In the genomic region with DNA sequence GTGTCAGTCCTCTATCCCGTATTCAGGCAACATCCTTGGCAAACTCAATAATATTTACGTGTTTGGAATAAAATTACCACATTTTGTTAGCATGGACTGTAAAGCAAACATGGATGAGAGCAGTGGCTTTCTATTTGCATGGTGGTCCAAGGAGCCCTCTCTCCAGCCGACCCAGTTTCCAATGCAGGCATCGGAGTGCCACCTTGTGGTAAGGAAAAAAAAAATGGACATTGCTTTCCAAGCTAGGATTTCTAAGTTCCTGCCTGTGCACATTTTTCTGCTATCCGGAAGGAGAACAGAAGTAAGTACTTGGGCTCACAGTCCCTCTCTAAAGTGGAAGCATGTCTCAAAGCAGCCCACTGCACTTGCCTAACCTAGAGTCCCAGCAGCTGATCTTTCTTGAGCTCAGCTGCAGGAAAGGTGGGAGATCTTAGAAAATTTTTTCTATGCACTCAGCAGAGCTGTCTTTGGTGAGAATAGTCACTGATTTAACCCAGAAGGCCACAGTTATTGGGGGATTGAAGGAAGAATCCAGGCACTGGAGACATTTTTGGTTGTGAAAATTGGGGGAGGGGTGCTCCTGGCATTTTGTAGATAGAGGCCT, we compare ENCODE assay signal across 8 cellular contexts. TPM values are rescaled to one million over a fixed set of nuclear protein-coding genes. Genes with fewer than 3 reads are reported as not detected.
DNase-seq lines count a peak whose midpoint lies in the region; ATAC-seq and TF ChIP-seq lines count a peak whose summit lies in the region.

No MANE protein-coding gene starts in this region.

- no peak for ATAC-seq in HG03565 (IDR thresholded peaks at IDR 0.05; ENCODE audit: unreplicated experiment)

- TF ChIP-seq CTCF in epithelial cell of proximal tubule (conservative IDR thresholded peaks at IDR 0.05; ENCODE audit: low read depth, low read length): peak; percentile 67

- H3K4me3 ChIP-seq in epithelial cell of proximal tubule (ENCODE audit: low read depth, low read length): no peak overlapping the region

- DNase-seq in SIG-M5 treated with dmso at 0.1 percent for 504 hours (lab: John Stamatoyannopoulos, UW; ENCODE audit: unreplicated experiment) (peak; percentile 17), SIG-M5 (lab: John Stamatoyannopoulos, UW) (no peak), NCI-H774 (lab: John Stamatoyannopoulos, UW) (peak; percentile 1), epithelial cell of proximal tubule (ENCODE audit: low read depth) (no peak), superior temporal gyrus (ENCODE audit: extremely low spot score) (peak; percentile 63), CD1c-positive myeloid dendritic cell (ENCODE audit: extremely low spot score) (no peak), amniotic stem cell (lab: John Stamatoyannopoulos, UW) (no peak)

RNA-seq across cellular contexts. Expression of a gene that starts 46.0 kb away (rescaled TPM):
- total RNA-seq in epithelial cell of proximal tubule: 6.5 and 14.2 TPM in 2 replicates

Comparison
In these comparisons a context has a peak if more than half of its experiments do, and no peak if none do; other contexts are left out.
1. DNase-seq: peak in SIG-M5 treated with dmso at 0.1 percent for 504 hours (single experiment), NCI-H774 (single experiment) and superior temporal gyrus (single experiment); none in SIG-M5 (single experiment), epithelial cell of proximal tubule (single experiment), CD1c-positive myeloid dendritic cell (single experiment) and amniotic stem cell (single experiment).